4 cellular contexts compared by ENCODE assay signal in genomic region chr18:8229040-8229439, GRCh38.
"Had no signal": no experiment of that assay in that cellular context is flagged by ENCODE, and none has a peak within 500 bp of the region (broad histone marks: within the 10 kb centered on the region; RNA-seq: fewer than 3 reads in every experiment).

No MANE protein-coding gene starts in this region.

- H2AFZ ChIP-seq: GM23248 had no signal

- H3K4me3 ChIP-seq: GM23248, K562 had no signal

- H3K27ac ChIP-seq: GM23248 had no signal

- DNase-seq: GM23248, H9, HCEC 1CT had no signal

- H3K4me3 Mint-ChIP-seq: H9 had no signal

- ATAC-seq: K562 had no signal

- H3K27ac Mint-ChIP-seq: H9 had no signal

- H3K9ac ChIP-seq: GM23248 had no signal
